ENCODE assay signal across 12 cellular contexts in the genomic region with DNA sequence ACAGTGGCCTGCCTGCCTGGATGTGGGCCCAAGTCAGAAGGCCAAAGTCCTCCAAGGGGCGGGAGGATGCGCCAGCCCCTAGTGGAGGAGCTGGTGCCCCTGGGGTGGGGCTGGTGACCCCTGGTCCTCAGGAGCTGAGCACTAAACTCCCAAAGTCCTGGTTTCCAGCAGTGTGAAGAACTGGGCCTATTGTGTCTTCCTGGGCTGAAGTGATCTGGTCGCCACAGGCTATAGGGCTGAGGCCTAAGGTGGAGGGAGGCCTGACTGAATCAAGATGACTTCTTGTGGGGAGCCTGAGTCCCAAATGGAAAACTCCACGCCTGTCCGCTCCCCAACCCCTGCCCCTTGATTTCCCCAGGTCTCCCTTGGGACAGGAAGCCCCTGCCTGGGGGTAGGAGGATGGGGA. TPM values are rescaled to one million over a fixed set of nuclear protein-coding genes. Genes with fewer than 3 reads are reported as not detected.
DNase-seq lines count a peak whose midpoint lies in the region; ATAC-seq and TF ChIP-seq lines count a peak whose summit lies in the region.
"Had no signal": no experiment of that assay in that cellular context is flagged by ENCODE, and none has a peak within 500 bp of the region (broad histone marks: within the 10 kb centered on the region; RNA-seq: fewer than 3 reads in every experiment).

No MANE protein-coding gene starts in this region.

- H3K36me3 ChIP-seq in endodermal cell (ENCODE audit: control insufficient read depth, insufficient read depth, low read length), result peaks cover 3% of the 10 kb centered on the region
- H3K36me3 ChIP-seq in upper lobe of right lung, result peaks cover 60% of the 10 kb centered on the region

- no peak for DNase-seq in activated T-cell treated with anti-CD3 and anti-CD28 coated beads, Interleukin-2, amount 50 U/mL, for 72 hours
- DNase-seq in activated T-cell treated with anti-CD3 and anti-CD28 coated beads, Interleukin-2, amount 50 U/mL, for 1 hour, result no peak
- DNase-seq in endodermal cell, result peak; percentile 59
- DNase-seq in naive B cell, result no peak
- peak; percentile 63 for DNase-seq in upper lobe of right lung
- no peak for DNase-seq in G401 (ENCODE audit: low spot score)
- no peak for DNase-seq in NCI-H510A (lab: John Stamatoyannopoulos, UW)
- DNase-seq: CD4-positive, CD25-positive, alpha-beta regulatory T cell; mammary epithelial cell; SHP77; stimulated activated naive CD4-positive, alpha-beta T cell had no signal

- peak overlapping the region; percentile 15 for H3K27ac Mint-ChIP-seq in activated T-cell treated with anti-CD3 and anti-CD28 coated beads, Interleukin-2, amount 50 U/mL, for 72 hours
- H3K27ac Mint-ChIP-seq in endodermal cell (peak overlapping the region; percentile 81), naive B cell (peak overlapping the region in 2 of 6 donors; percentile 59 to 88)
- H3K27ac Mint-ChIP-seq: CD4-positive, CD25-positive, alpha-beta regulatory T cell had no signal

- peak overlapping the region; percentile 30 for H3K27ac ChIP-seq in endodermal cell (ENCODE audit: low read depth, low read length)
- peak overlapping the region; percentile 96 for H3K27ac ChIP-seq in upper lobe of right lung

- in situ Hi-C loops in G401 (cut with HindIII; ENCODE audit: low sequenced_read_pairs), result no loop called here

- H3K4me3 Mint-ChIP-seq in activated T-cell treated with anti-CD3 and anti-CD28 coated beads, Interleukin-2, amount 50 U/mL, for 72 hours, result peak overlapping the region; percentile 14 to 54
- peak overlapping the region; percentile 56 for H3K4me3 Mint-ChIP-seq in endodermal cell
- H3K4me3 Mint-ChIP-seq in naive B cell, result peak overlapping the region; percentile 53 to 84 (median 62)
- H3K4me3 Mint-ChIP-seq: CD4-positive, CD25-positive, alpha-beta regulatory T cell had no signal

- intact Hi-C loops in upper lobe of right lung (cut with DNase I), result no loop called here

- peaks cover 60% of the 10 kb centered on the region for H3K4me1 Mint-ChIP-seq in activated T-cell treated with anti-CD3 and anti-CD28 coated beads, Interleukin-2, amount 50 U/mL, for 72 hours (ENCODE audit: low read depth)
- H3K4me1 Mint-ChIP-seq in endodermal cell, result peaks cover 19% of the 10 kb centered on the region
- H3K4me1 Mint-ChIP-seq in naive B cell, result peaks cover 17 to 22% (median 20%) of the 10 kb centered on the region in 3 donors

- peaks cover 10 to 14% of the 10 kb centered on the region in 2 donors for H3K36me3 Mint-ChIP-seq in activated T-cell treated with anti-CD3 and anti-CD28 coated beads, Interleukin-2, amount 50 U/mL, for 72 hours (ENCODE audit: insufficient read depth in 2 of 2)
- H3K36me3 Mint-ChIP-seq in endodermal cell (ENCODE audit: low read depth), result peaks cover 22% of the 10 kb centered on the region
- H3K36me3 Mint-ChIP-seq in naive B cell, result peaks cover 0 to 6% of the 10 kb centered on the region in 2 donors

- H3K4me1 ChIP-seq in endodermal cell (ENCODE audit: control insufficient read depth, insufficient read depth, low read length) (peaks cover 15% of the 10 kb centered on the region), upper lobe of right lung (peaks cover 30% of the 10 kb centered on the region)

- ATAC-seq in activated T-cell treated with anti-CD3 and anti-CD28 coated beads, Interleukin-2, amount 50 U/mL, for 72 hours (replicated peaks in 1 of 2), result no peak
- ATAC-seq in naive B cell (ENCODE audit: low read depth in 2 of 2) (no peak), upper lobe of right lung (no peak), GM21576 (IDR thresholded peaks at IDR 0.05; ENCODE audit: unreplicated experiment) (no peak)

- H3K4me3 ChIP-seq in endodermal cell (ENCODE audit: low read length), result no peak overlapping the region
- H3K4me3 ChIP-seq in upper lobe of right lung, result peak overlapping the region; percentile 76

- no peak overlapping the region for H3K9ac ChIP-seq in endodermal cell (ENCODE audit: extremely low read depth, low read length, poor library complexity, severe bottlenecking)

- no peaks in the 10 kb centered on the region for H3K9me3 Mint-ChIP-seq in activated T-cell treated with anti-CD3 and anti-CD28 coated beads, Interleukin-2, amount 50 U/mL, for 72 hours
- H3K9me3 Mint-ChIP-seq in endodermal cell (no peaks in the 10 kb centered on the region), naive B cell (no peaks in the 10 kb centered on the region)

- no peak for TF ChIP-seq CTCF in endodermal cell (conservative IDR thresholded peaks at IDR 0.05)
- no peak for TF ChIP-seq CTCF in upper lobe of right lung (IDR thresholded peaks at IDR 0.05)

- 92 to 95% methylated on average over 3 to 5 of the region's 5 CpGs for WGBS in endodermal cell (ENCODE audit: insufficient coverage in 1 of 2, insufficient read length in 1 of 2), 2 experiments

- H3K27me3 ChIP-seq in endodermal cell (ENCODE audit: control insufficient read depth, insufficient read depth, low read length, poor library complexity, severe bottlenecking), result no peaks in the 10 kb centered on the region
- no peaks in the 10 kb centered on the region for H3K27me3 ChIP-seq in upper lobe of right lung

- H3K27me3 Mint-ChIP-seq in activated T-cell treated with anti-CD3 and anti-CD28 coated beads, Interleukin-2, amount 50 U/mL, for 72 hours (ENCODE audit: low read depth), result no peaks in the 10 kb centered on the region
- H3K27me3 Mint-ChIP-seq in endodermal cell (ENCODE audit: insufficient read depth) (no peaks in the 10 kb centered on the region), naive B cell (no peaks in the 10 kb centered on the region)

- H3K9me3 ChIP-seq in endodermal cell (ENCODE audit: control insufficient read depth, low read length) (no peaks in the 10 kb centered on the region), upper lobe of right lung (no peaks in the 10 kb centered on the region)

RNA-seq across cellular contexts. Expression of gene FES, which starts 0.8 kb away (rescaled TPM):
- total RNA-seq in activated T-cell treated with anti-CD3 and anti-CD28 coated beads, Interleukin-2, amount 50 U/mL, for 72 hours, result 10 to 100 TPM; 68.3 to 81.5 TPM
- total RNA-seq in endodermal cell (10 to 100 TPM; 25.9 to 29.9 TPM), upper lobe of right lung (48.0 TPM)
- polyA plus RNA-seq in endodermal cell (2013, experiment 1 of 2), result 6.0 TPM
- polyA plus RNA-seq in endodermal cell (2013, experiment 2 of 2), result 4.3 TPM
- polyA plus RNA-seq in naive B cell (ENCODE audit: low read depth in 6 of 6), result 10 to 100 TPM in 2 of 6 donors, 1 to 10 TPM in 4; 4.1 to 17.2 (median 7.9) TPM
- total RNA-seq in G401 (2014; rRNA removed; shearing (Covaris generic)), result 0.43 and 0.64 TPM in 2 replicates
- polyA plus RNA-seq: mammary epithelial cell had no signal

RNA-seq across cellular contexts. Expression of gene FURIN, which starts 15.1 kb away (rescaled TPM):
- total RNA-seq in activated T-cell treated with anti-CD3 and anti-CD28 coated beads, Interleukin-2, amount 50 U/mL, for 72 hours, result 100 to 1,000 TPM; 604 to 721 TPM
- total RNA-seq in endodermal cell (100 to 1,000 TPM in 1 of 2 donors, 10 to 100 TPM in 1; 96.3 to 108 TPM), upper lobe of right lung (104 TPM)
- polyA plus RNA-seq in endodermal cell (2013, experiment 1 of 2), result 25.2 TPM
- polyA plus RNA-seq in endodermal cell (2013, experiment 2 of 2), result 29.1 TPM
- 1 to 10 TPM; 3.7 to 9.8 (median 5.8) TPM for polyA plus RNA-seq in naive B cell (ENCODE audit: low read depth in 6 of 6)
- 21.8 and 28.9 TPM in 2 replicates for total RNA-seq in G401 (2014; rRNA removed; shearing (Covaris generic))

RNA-seq across cellular contexts. Expression of gene MAN2A2, which starts 19.6 kb away (rescaled TPM):
- total RNA-seq in activated T-cell treated with anti-CD3 and anti-CD28 coated beads, Interleukin-2, amount 50 U/mL, for 72 hours, result 100 to 1,000 TPM; 159 to 190 TPM
- total RNA-seq in endodermal cell, result 10 to 100 TPM; 41.0 to 62.9 TPM
- polyA plus RNA-seq in endodermal cell (2013, experiment 1 of 2), result 43.7 TPM
- polyA plus RNA-seq in endodermal cell (2013, experiment 2 of 2), result 41.1 TPM
- polyA plus RNA-seq in naive B cell (ENCODE audit: low read depth in 6 of 6), result 1 to 10 TPM; 1.4 to 8.9 (median 6.5) TPM
- total RNA-seq in upper lobe of right lung, result 94.0 TPM
- 23.8 and 33.4 TPM in 2 replicates for total RNA-seq in G401 (2014; rRNA removed; shearing (Covaris generic))

RNA-seq across cellular contexts. Expression of gene HDDC3, which starts 48.8 kb away (rescaled TPM):
- 10 to 100 TPM; 37.6 to 53.7 TPM for total RNA-seq in activated T-cell treated with anti-CD3 and anti-CD28 coated beads, Interleukin-2, amount 50 U/mL, for 72 hours
- 10 to 100 TPM; 15.3 to 21.5 TPM for total RNA-seq in endodermal cell
- polyA plus RNA-seq in endodermal cell (2013, experiment 1 of 2), result 18.1 TPM
- 14.4 TPM for polyA plus RNA-seq in endodermal cell (2013, experiment 2 of 2)
- 10 to 100 TPM; 24.6 to 39.5 (median 35.0) TPM for polyA plus RNA-seq in naive B cell (ENCODE audit: low read depth in 6 of 6)
- total RNA-seq in upper lobe of right lung, result 12.4 TPM
- 10.8 and 17.1 TPM in 2 replicates for total RNA-seq in G401 (2014; rRNA removed; shearing (Covaris generic))

RNA-seq across cellular contexts. Expression of gene UNC45A, which starts 51.6 kb away (rescaled TPM):
- 10 to 100 TPM; 65.9 to 76.8 TPM for total RNA-seq in activated T-cell treated with anti-CD3 and anti-CD28 coated beads, Interleukin-2, amount 50 U/mL, for 72 hours
- total RNA-seq in endodermal cell (10 to 100 TPM; 92.5 to 96.6 TPM), upper lobe of right lung (60.9 TPM)
- polyA plus RNA-seq in endodermal cell (2013, experiment 1 of 2), result 54.1 TPM
- 47.9 TPM for polyA plus RNA-seq in endodermal cell (2013, experiment 2 of 2)
- 10 to 100 TPM; 54.9 to 76.1 (median 60.9) TPM for polyA plus RNA-seq in naive B cell (ENCODE audit: low read depth in 6 of 6)
- total RNA-seq in G401 (2014; rRNA removed; shearing (Covaris generic)), result 99.2 and 113 TPM in 2 replicates

Comparison
In these comparisons a context has a peak if more than half of its experiments do, and no peak if none do; other contexts are left out.
1. DNase-seq: peak in endodermal cell (single experiment) and upper lobe of right lung (single experiment); none in activated T-cell treated with anti-CD3 and anti-CD28 coated beads, Interleukin-2, amount 50 U/mL, for 72 hours (0 of 2), activated T-cell treated with anti-CD3 and anti-CD28 coated beads, Interleukin-2, amount 50 U/mL, for 1 hour (single experiment), naive B cell (single experiment), G401 (single experiment) and NCI-H510A (single experiment).
2. RNA of gene FES, which starts 0.8 kb away (total RNA-seq): 68.3 to 81.5 TPM in activated T-cell treated with anti-CD3 and anti-CD28 coated beads, Interleukin-2, amount 50 U/mL, for 72 hours, 48.0 TPM in upper lobe of right lung (single experiment) and 25.9 to 29.9 TPM in endodermal cell; 0.43 to 0.64 TPM in G401; every median in the first group is over 10 times any median in the second.
3. Peak in every context shown above with its lines, with median percentiles within 50 percentile points of each other: H3K4me3 Mint-ChIP-seq.